9 cellular contexts compared by ENCODE assay signal in the genomic region with DNA sequence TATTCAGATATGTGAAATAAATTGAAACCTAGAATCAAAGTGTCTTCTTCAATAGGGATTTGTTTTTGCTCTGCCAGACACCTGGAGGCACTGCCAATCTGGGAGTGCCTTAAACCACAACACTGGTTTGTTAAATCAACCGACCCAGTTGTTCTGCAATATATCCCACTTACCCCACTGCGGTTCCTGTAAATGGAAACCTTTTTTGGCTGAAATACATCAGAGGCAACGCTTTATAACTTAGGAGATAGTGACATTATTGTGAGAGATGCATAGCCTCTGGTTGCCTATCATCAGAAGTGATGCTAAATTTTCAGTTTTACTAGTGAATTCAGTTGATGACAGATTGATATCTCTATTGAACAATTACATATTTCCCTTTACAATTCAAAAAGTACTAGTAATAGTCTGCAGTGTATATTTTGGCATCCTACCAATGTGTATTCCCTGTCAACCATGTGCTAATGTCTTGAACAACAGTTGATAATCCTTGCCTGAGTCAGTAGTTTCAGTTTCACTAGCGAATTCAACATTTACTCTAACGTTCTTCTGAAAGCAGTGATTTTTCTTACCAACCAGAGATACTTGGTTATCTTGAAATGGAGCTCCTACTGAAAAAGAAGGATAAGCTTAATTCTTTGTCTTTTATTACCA. TPM values are rescaled to one million over a fixed set of nuclear protein-coding genes. Genes with fewer than 3 reads are reported as not detected.
A peak's percentile ranks its signal among the peaks of the same experiment; 100 is the strongest.
DNase-seq lines count a peak whose midpoint lies in the region; ATAC-seq and TF ChIP-seq lines count a peak whose summit lies in the region.
"Had no signal": no experiment of that assay in that cellular context is flagged by ENCODE, and none has a peak within 500 bp of the region (broad histone marks: within the 10 kb centered on the region; RNA-seq: fewer than 3 reads in every experiment).

No MANE protein-coding gene starts in this region.

- H3K9me3 ChIP-seq in CD4-positive, alpha-beta T cell (ENCODE audit: control insufficient read depth, low read length) = peaks cover 3% of the 10 kb centered on the region

- DNase-seq in CD4-positive, alpha-beta T cell = no peak
- DNase-seq in M059J (ENCODE audit: low read depth) (peak; percentile 59), astrocyte of the spinal cord (ENCODE audit: low read depth, low spot score) (peak; percentile 60), medulla oblongata (ENCODE audit: extremely low spot score) (peak; percentile 61)
- no peak for DNase-seq in stimulated activated CD8-positive, alpha-beta memory T cell treated with anti-CD3 and anti-CD28 coated beads, Interleukin-4, amount 100 ng/mL, for 48 hours

- H3K27me3 Mint-ChIP-seq in CD4-positive, alpha-beta T cell = no peaks in the 10 kb centered on the region

- H3K27ac Mint-ChIP-seq in CD4-positive, alpha-beta T cell = peak overlapping the region; percentile 76

- POLR2A ChIA-PET in CD4-positive, alpha-beta T cell (lab: Charles Lee) = interaction anchor here (0.7 to 6.7 kb wide), 14 partner anchors 8 to 85 kb away, joined by 3 to 73 read pairs (median 6); no protein-coding TSS in a partner anchor

- peaks cover 10% of the 10 kb centered on the region for H3K36me3 Mint-ChIP-seq in CD4-positive, alpha-beta T cell (ENCODE audit: low read depth)

- ATAC-seq in CD4-positive, alpha-beta T cell (ENCODE audit: poor library complexity) = peak; percentile 84
- ATAC-seq in GM21381 (IDR thresholded peaks at IDR 0.05; ENCODE audit: unreplicated experiment) = no peak
- ATAC-seq in HG03457 (IDR thresholded peaks at IDR 0.05; ENCODE audit: unreplicated experiment) = no peak
- no peak for ATAC-seq in HG03378 (IDR thresholded peaks at IDR 0.05; ENCODE audit: unreplicated experiment)

- intact Hi-C loops in CD4-positive, alpha-beta T cell (cut with DNase I, micrococcal nuclease) = loop anchor here in 1 of 2 experiments (2.0 kb wide), 2 partner anchors 19 to 33 kb away; no protein-coding TSS in a partner anchor

- H3K4me1 Mint-ChIP-seq in CD4-positive, alpha-beta T cell (ENCODE audit: low read depth) = peaks cover 36% of the 10 kb centered on the region

- in situ Hi-C loops in astrocyte of the spinal cord (cut with HindIII; ENCODE audit: low sequenced_read_pairs) = no loop called here

- peaks cover 1% of the 10 kb centered on the region for H3K9me3 Mint-ChIP-seq in CD4-positive, alpha-beta T cell

- no peaks in the 10 kb centered on the region for H3K27me3 ChIP-seq in CD4-positive, alpha-beta T cell (ENCODE audit: control insufficient read depth, insufficient read depth, low read length)

- CTCF ChIA-PET in CD4-positive, alpha-beta T cell (lab: Charles Lee) = interaction anchor here (1.1 to 2.0 kb wide), 2 partner anchors 21 to 52 kb away, joined by 5 to 10 read pairs; no protein-coding TSS in a partner anchor

- no peak for TF ChIP-seq CTCF in CD4-positive, alpha-beta T cell (IDR thresholded peaks at IDR 0.05)
- no peak for TF ChIP-seq CTCF in astrocyte of the spinal cord (IDR thresholded peaks at IDR 0.05; ENCODE audit: low read depth, low read length)

- H3K27ac ChIP-seq in CD4-positive, alpha-beta T cell (ENCODE audit: low read depth, low read length) = no peak overlapping the region
- H3K27ac ChIP-seq: HL-60 had no signal

- peak overlapping the region; percentile 84 for H3K4me3 Mint-ChIP-seq in CD4-positive, alpha-beta T cell

- peak overlapping the region; percentile 10 for H3K4me3 ChIP-seq in astrocyte of the spinal cord (ENCODE audit: low read depth, low read length)

RNA-seq across cellular contexts. Expression of gene PPP2R5C, which starts 30.5 kb away (rescaled TPM):
- 100 to 1,000 TPM; 463 to 487 TPM for total RNA-seq in CD4-positive, alpha-beta T cell
- 54.4 and 81.1 TPM in 2 replicates for total RNA-seq in M059J (2014; rRNA removed; shearing (Covaris generic))

Comparison
In these comparisons a context has a peak if more than half of its experiments do, and no peak if none do; other contexts are left out.
1. DNase-seq: peak in M059J (single experiment), astrocyte of the spinal cord (single experiment) and medulla oblongata (single experiment); none in CD4-positive, alpha-beta T cell (0 of 10) and stimulated activated CD8-positive, alpha-beta memory T cell treated with anti-CD3 and anti-CD28 coated beads, Interleukin-4, amount 100 ng/mL, for 48 hours (single experiment).